ENCODE assay signal across 26 cellular contexts in genomic region chr7:155378580-155378934, GRCh38.
"Had no signal": no experiment of that assay in that cellular context is flagged by ENCODE, and none has a peak within 500 bp of the region (broad histone marks: within the 10 kb centered on the region; RNA-seq: fewer than 3 reads in every experiment).

No MANE protein-coding gene starts in this region.

- H3K27ac Mint-ChIP-seq: activated CD4-positive, alpha-beta memory T cell treated with anti-CD3 and anti-CD28 coated beads, Interleukin-2, amount 10 ng/mL, durations not matched to agents 7 days and 5 days; activated CD4-positive, alpha-beta T cell treated with anti-CD3 and anti-CD28 coated beads, Interleukin-2, amount 10 ng/mL, durations not matched to agents 7 days and 5 days; activated naive CD4-positive, alpha-beta T cell treated with anti-CD3 and anti-CD28 coated beads, Interleukin-2, amount 50 U/mL, for 72 hours; activated T-helper 2 cell treated with anti-CD3 and anti-CD28 coated beads, Interferon-gamma antibody, Interleukin-2, Interleukin-4, amounts not matched to agents 10 μg/mL and 5 μg/mL and 100 μg/mL, durations not matched to agents 14 hours and 24 hours and 36 hours; immature natural killer cell; nephron; stimulated activated naive CD8-positive, alpha-beta T cell treated with anti-CD3 and anti-CD28 coated beads, Interleukin-15, Interleukin-2, amounts not matched to agents 100 ng/mL and 50 ng/mL, for 24 hours; type B pancreatic cell had no signal

- ATAC-seq: activated T-cell treated with anti-CD3 and anti-CD28 coated beads, Interleukin-2, amount 50 U/mL, for 4 hours; sciatic nerve had no signal

- H3K4me3 Mint-ChIP-seq: activated CD4-positive, alpha-beta memory T cell treated with anti-CD3 and anti-CD28 coated beads, Interleukin-2, amount 10 ng/mL, durations not matched to agents 7 days and 5 days; activated CD4-positive, alpha-beta T cell treated with anti-CD3 and anti-CD28 coated beads, Interleukin-2, amount 10 ng/mL, durations not matched to agents 7 days and 5 days; activated T-cell treated with anti-CD3 and anti-CD28 coated beads, Interleukin-2, amount 50 U/mL, for 4 hours; central memory CD8-positive, alpha-beta T cell; immature natural killer cell; nephron; stimulated activated naive CD8-positive, alpha-beta T cell treated with anti-CD3 and anti-CD28 coated beads, Interleukin-15, Interleukin-2, amounts not matched to agents 100 ng/mL and 50 ng/mL, for 24 hours; type B pancreatic cell had no signal

- H3K36me3 ChIP-seq: colonic mucosa, left lung, lower lobe of right lung, neutrophil, thoracic aorta, uterus had no signal

- H3K9me3 Mint-ChIP-seq: activated CD4-positive, alpha-beta memory T cell treated with anti-CD3 and anti-CD28 coated beads, Interleukin-2, amount 10 ng/mL, durations not matched to agents 7 days and 5 days; activated CD4-positive, alpha-beta T cell treated with anti-CD3 and anti-CD28 coated beads, Interleukin-2, amount 10 ng/mL, durations not matched to agents 7 days and 5 days; activated naive CD4-positive, alpha-beta T cell treated with anti-CD3 and anti-CD28 coated beads, Interleukin-2, amount 50 U/mL, for 72 hours; activated T-cell treated with anti-CD3 and anti-CD28 coated beads, Interleukin-2, amount 50 U/mL, for 4 hours; activated T-helper 2 cell treated with anti-CD3 and anti-CD28 coated beads, Interferon-gamma antibody, Interleukin-2, Interleukin-4, amounts not matched to agents 10 μg/mL and 5 μg/mL and 100 μg/mL, durations not matched to agents 14 hours and 24 hours and 36 hours; central memory CD8-positive, alpha-beta T cell; stimulated activated naive CD8-positive, alpha-beta T cell treated with anti-CD3 and anti-CD28 coated beads, Interleukin-15, Interleukin-2, amounts not matched to agents 100 ng/mL and 50 ng/mL, for 24 hours; type B pancreatic cell had no signal

- H3K27ac ChIP-seq: colonic mucosa, left lung, lower lobe of right lung, neutrophil, skin epidermis, thoracic aorta, uterus had no signal

- H3K4me3 ChIP-seq: colonic mucosa, left lung, skin epidermis had no signal

- DNase-seq: activated CD4-positive, alpha-beta memory T cell treated with anti-CD3 and anti-CD28 coated beads, Interleukin-2, amount 10 ng/mL, durations not matched to agents 7 days and 5 days; activated CD4-positive, alpha-beta T cell treated with anti-CD3 and anti-CD28 coated beads, Interleukin-2, amount 10 ng/mL, durations not matched to agents 7 days and 5 days; activated CD4-positive, CD25-positive, alpha-beta regulatory T cell treated with anti-CD3 and anti-CD28 coated beads, Interleukin-2, amount 50 U/mL, for 72 hours; activated naive CD4-positive, alpha-beta T cell; activated T-cell treated with anti-CD3 and anti-CD28 coated beads, Interleukin-2, amount 50 U/mL, for 4 hours; colonic mucosa; effector CD8-positive, alpha-beta T cell; hippocampal formation; immature natural killer cell; kidney glomerular epithelial cell; lower lobe of right lung; stimulated activated CD4-positive, alpha-beta T cell treated with anti-CD3 and anti-CD28 coated beads, Interleukin-12 subunit alpha, Interleukin-12 subunit beta, amount 100 ng/mL, for 4 hours; stimulated activated CD4-positive, alpha-beta T cell treated with anti-CD3 and anti-CD28 coated beads, Interleukin-4, amount 100 ng/mL, for 1 hour; T-helper 2 cell had no signal

- H3K36me3 Mint-ChIP-seq: immature natural killer cell, type B pancreatic cell had no signal
